ENCODE assay signal across 17 cellular contexts in genomic region chr11:63620928-63621539, GRCh38. TPM values are rescaled to one million over a fixed set of nuclear protein-coding genes. Genes with fewer than 3 reads are reported as not detected.
DNase-seq lines count a peak whose midpoint lies in the region; ATAC-seq and TF ChIP-seq lines count a peak whose summit lies in the region.
"Had no signal": no experiment of that assay in that cellular context is flagged by ENCODE, and none has a peak within 500 bp of the region (broad histone marks: within the 10 kb centered on the region; RNA-seq: fewer than 3 reads in every experiment).

No MANE protein-coding gene starts in this region.

- H4K20me1 ChIP-seq in BLaER1 treated with 17β-estradiol and CSF1 and Interleukin-3, amounts not matched to agents 10 nM and 100 nM, result no peaks in the 10 kb centered on the region

- ATAC-seq in left lung (peak; percentile 40), HG03521 (IDR thresholded peaks at IDR 0.05; ENCODE audit: unreplicated experiment) (no peak), HG02610 (IDR thresholded peaks at IDR 0.05; ENCODE audit: unreplicated experiment) (no peak), GM21786 (IDR thresholded peaks at IDR 0.05; ENCODE audit: unreplicated experiment) (no peak)

- peak overlapping the region in 8 of 11 experiments; percentile 24 to 62 (median 56); a peak in 13 of 22 replicates for H3K9ac ChIP-seq in BLaER1 treated with 17β-estradiol and CSF1 and Interleukin-3, amounts not matched to agents 10 nM and 100 nM

- peak overlapping the region in 9 of 11 experiments; percentile 18 to 80 (median 73); a peak in 17 of 22 replicates for H3K27ac ChIP-seq in BLaER1 treated with 17β-estradiol and CSF1 and Interleukin-3, amounts not matched to agents 10 nM and 100 nM
- H3K27ac ChIP-seq in HEK293 (ENCODE audit: extremely low read depth, low read depth, low read length) (no peak overlapping the region), left lung (peak overlapping the region in 1 of 2 donors; percentile 37)

- POLR2A ChIA-PET in HEK293 (lab: Yijun Ruan, JAX), result interaction anchor here (0.7 kb wide), 2 partner anchors 45 to 669 kb away, joined by 3 to 4 read pairs; no protein-coding TSS in a partner anchor

- no peaks in the 10 kb centered on the region for H3K9me3 ChIP-seq in BLaER1 treated with 17β-estradiol and CSF1 and Interleukin-3, amounts not matched to agents 10 nM and 100 nM (replicated peaks in 1 of 11)
- no peaks in the 10 kb centered on the region for H3K9me3 ChIP-seq in HEK293 (ENCODE audit: control insufficient read depth, insufficient read depth, low read depth, low read length)
- H3K9me3 ChIP-seq in left lung, result no peaks in the 10 kb centered on the region
- H3K9me3 ChIP-seq: heart right ventricle had no signal

- peaks cover 0 to 4% (median 0%) of the 10 kb centered on the region in 11 experiments; a peak in 3 of 22 replicates for H3K27me3 ChIP-seq in BLaER1 treated with 17β-estradiol and CSF1 and Interleukin-3, amounts not matched to agents 10 nM and 100 nM
- no peaks in the 10 kb centered on the region for H3K27me3 ChIP-seq in left lung
- H3K27me3 ChIP-seq: heart right ventricle had no signal

- peaks cover 0 to 7% (median 1%) of the 10 kb centered on the region in 11 experiments; a peak in 2 of 22 replicates for H3K36me3 ChIP-seq in BLaER1 treated with 17β-estradiol and CSF1 and Interleukin-3, amounts not matched to agents 10 nM and 100 nM
- no peaks in the 10 kb centered on the region for H3K36me3 ChIP-seq in HEK293 (ENCODE audit: control insufficient read depth in 2 of 2, insufficient read depth in 1 of 2, low read length in 2 of 2)
- no peaks in the 10 kb centered on the region for H3K36me3 ChIP-seq in left lung
- H3K36me3 ChIP-seq: heart right ventricle had no signal

- intact Hi-C loops in left lung (cut with DNase I), result no loop called here

- H3K4me3 ChIP-seq in BLaER1 treated with 17β-estradiol and CSF1 and Interleukin-3, amounts not matched to agents 10 nM and 100 nM, result no peak overlapping the region
- H3K4me3 ChIP-seq in HEK293 (ENCODE audit: low read depth, low read length) (no peak overlapping the region), left lung (no peak overlapping the region)
- H3K4me3 ChIP-seq: heart right ventricle had no signal

- in situ Hi-C loops in GM13976 (cut with MboI; ENCODE audit: low sequenced_read_pairs, unreplicated experiment), result no loop called here

- CTCF ChIA-PET in HEK293 (lab: Yijun Ruan, JAX), result interaction anchor here (0.6 kb wide), 1 partner anchor 412 kb away, joined by 3 read pairs; no protein-coding TSS in a partner anchor

- TF ChIP-seq CTCF in HEK293 (tag by site-specific recombination; IDR thresholded peaks at IDR 0.05), result no peak
- TF ChIP-seq CTCF in left lung (IDR thresholded peaks at IDR 0.05), result no peak
- TF ChIP-seq CTCF in GM13976 (IDR thresholded peaks at IDR 0.05; ENCODE audit: borderline replicate concordance, control extremely low read depth, extremely low read depth, insufficient read depth, missing control alignments), result no peak

- DNase-seq in SIG-M5 (lab: John Stamatoyannopoulos, UW), result peak; percentile 70
- DNase-seq in left lung, result no peak
- no peak for DNase-seq in GM13976 (ENCODE audit: low spot score)
- DNase-seq: activated CD4-positive, alpha-beta T cell treated with anti-CD3 and anti-CD28 coated beads, Interleukin-2, amount 50 U/mL, for 1 hour; CD4-positive, alpha-beta T cell; cortex of kidney; heart right ventricle; IMR-90; naive B cell; NCI-H1417; NCI-H510A; T-helper 9 cell had no signal

- peak overlapping the region; percentile 11 to 86 (median 73) for H3K4me2 ChIP-seq in BLaER1 treated with 17β-estradiol and CSF1 and Interleukin-3, amounts not matched to agents 10 nM and 100 nM

- H3K4me1 ChIP-seq in BLaER1 treated with 17β-estradiol and CSF1 and Interleukin-3, amounts not matched to agents 10 nM and 100 nM, result peaks cover 25 to 78% (median 58%) of the 10 kb centered on the region in 10 experiments; a peak in 19 of 20 replicates
- no peaks in the 10 kb centered on the region for H3K4me1 ChIP-seq in HEK293 (ENCODE audit: control insufficient read depth, insufficient read depth, low read length)
- peaks cover 0 to 20% of the 10 kb centered on the region in 2 donors for H3K4me1 ChIP-seq in left lung

TF ChIP-seq in HEK293, 187 proteins besides CTCF, POLR2A, EP300 and RAD21:
- TF ChIP-seq REST (tag by site-specific recombination; IDR thresholded peaks at IDR 0.05) (no peak), PRDM1 (tag by site-specific recombination; IDR thresholded peaks at IDR 0.05) (0 out of 2 replicates have a peak, but pooled peaks have one; percentile 32), ZNF791 (tag by site-specific recombination; IDR thresholded peaks at IDR 0.05) (no peak), ZNF140 (tag by site-specific recombination; IDR thresholded peaks at IDR 0.05) (no peak), ZNF404 (tag by site-specific recombination; IDR thresholded peaks at IDR 0.05) (no peak)

RNA-seq across cellular contexts. Expression of gene PLAAT3, which starts 6.8 kb away (rescaled TPM):
- 10 to 100 TPM; 74.2 to 86.4 TPM for total RNA-seq in left lung

RNA-seq across cellular contexts. Expression of gene ATL3, which starts 50.1 kb away (rescaled TPM):
- total RNA-seq in left lung, result 10 to 100 TPM; 76.1 to 98.2 TPM

RNA-seq across cellular contexts. Expression of gene PLAAT2, which starts 57.9 kb away (rescaled TPM):
- 1 to 10 TPM; 5.0 to 6.0 TPM for total RNA-seq in left lung
- total RNA-seq: IMR-90 had no signal
